ENCODE assay signal across 1 cellular context in the genomic region with DNA sequence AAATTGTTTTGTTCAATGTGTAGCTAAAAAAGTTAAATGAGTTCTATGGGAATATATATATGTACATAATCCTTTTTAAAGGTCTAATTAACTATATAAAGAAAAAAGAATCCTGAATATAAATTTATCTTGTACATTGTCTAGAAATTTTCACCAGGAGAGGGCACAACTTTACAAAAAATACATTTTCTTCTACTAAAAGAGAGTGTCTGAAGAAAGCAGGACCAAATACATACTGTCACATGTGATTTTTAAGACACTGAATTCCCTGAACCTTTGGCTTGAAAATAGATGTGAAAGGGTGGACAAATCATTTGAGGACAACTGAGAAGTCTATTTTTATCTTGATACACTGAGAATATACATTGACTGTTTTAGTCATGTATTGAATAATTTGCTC.
TF ChIP-seq lines count a peak whose summit lies in the region.

No MANE protein-coding gene starts in this region.

TF ChIP-seq in WTC11, 78 proteins besides CTCF, POLR2A, EP300 and RAD21 (continued from another document):
- no peak for TF ChIP-seq ELF4 (CRISPR knock-in tag; IDR thresholded peaks at IDR 0.05; ENCODE audit: low read depth)
- TF ChIP-seq, protein P1, sequence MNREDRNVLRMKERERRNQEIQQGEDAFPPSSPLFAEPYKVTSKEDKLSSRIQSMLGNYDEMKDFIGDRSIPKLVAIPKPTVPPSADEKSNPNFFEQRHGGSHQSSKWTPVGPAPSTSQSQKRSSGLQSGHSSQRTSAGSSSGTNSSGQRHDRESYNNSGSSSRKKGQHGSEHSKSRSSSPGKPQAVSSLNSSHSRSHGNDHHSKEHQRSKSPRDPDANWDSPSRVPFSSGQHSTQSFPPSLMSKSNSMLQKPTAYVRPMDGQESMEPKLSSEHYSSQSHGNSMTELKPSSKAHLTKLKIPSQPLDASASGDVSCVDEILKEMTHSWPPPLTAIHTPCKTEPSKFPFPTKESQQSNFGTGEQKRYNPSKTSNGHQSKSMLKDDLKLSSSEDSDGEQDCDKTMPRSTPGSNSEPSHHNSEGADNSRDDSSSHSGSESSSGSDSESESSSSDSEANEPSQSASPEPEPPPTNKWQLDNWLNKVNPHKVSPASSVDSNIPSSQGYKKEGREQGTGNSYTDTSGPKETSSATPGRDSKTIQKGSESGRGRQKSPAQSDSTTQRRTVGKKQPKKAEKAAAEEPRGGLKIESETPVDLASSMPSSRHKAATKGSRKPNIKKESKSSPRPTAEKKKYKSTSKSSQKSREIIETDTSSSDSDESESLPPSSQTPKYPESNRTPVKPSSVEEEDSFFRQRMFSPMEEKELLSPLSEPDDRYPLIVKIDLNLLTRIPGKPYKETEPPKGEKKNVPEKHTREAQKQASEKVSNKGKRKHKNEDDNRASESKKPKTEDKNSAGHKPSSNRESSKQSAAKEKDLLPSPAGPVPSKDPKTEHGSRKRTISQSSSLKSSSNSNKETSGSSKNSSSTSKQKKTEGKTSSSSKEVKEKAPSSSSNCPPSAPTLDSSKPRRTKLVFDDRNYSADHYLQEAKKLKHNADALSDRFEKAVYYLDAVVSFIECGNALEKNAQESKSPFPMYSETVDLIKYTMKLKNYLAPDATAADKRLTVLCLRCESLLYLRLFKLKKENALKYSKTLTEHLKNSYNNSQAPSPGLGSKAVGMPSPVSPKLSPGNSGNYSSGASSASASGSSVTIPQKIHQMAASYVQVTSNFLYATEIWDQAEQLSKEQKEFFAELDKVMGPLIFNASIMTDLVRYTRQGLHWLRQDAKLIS (CRISPR knock-in tag; IDR thresholded peaks at IDR 0.05; ENCODE audit: borderline replicate concordance), result no peak
- no peak for TF ChIP-seq ZNF416 (CRISPR knock-in tag; IDR thresholded peaks at IDR 0.05)
- TF ChIP-seq MXD4 (CRISPR knock-in tag; IDR thresholded peaks at IDR 0.05; ENCODE audit: borderline replicate concordance), result no peak
- TF ChIP-seq, protein P2, sequence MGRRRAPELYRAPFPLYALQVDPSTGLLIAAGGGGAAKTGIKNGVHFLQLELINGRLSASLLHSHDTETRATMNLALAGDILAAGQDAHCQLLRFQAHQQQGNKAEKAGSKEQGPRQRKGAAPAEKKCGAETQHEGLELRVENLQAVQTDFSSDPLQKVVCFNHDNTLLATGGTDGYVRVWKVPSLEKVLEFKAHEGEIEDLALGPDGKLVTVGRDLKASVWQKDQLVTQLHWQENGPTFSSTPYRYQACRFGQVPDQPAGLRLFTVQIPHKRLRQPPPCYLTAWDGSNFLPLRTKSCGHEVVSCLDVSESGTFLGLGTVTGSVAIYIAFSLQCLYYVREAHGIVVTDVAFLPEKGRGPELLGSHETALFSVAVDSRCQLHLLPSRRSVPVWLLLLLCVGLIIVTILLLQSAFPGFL (CRISPR knock-in tag; IDR thresholded peaks at IDR 0.05; ENCODE audit: borderline replicate concordance), result no peak
- no peak for TF ChIP-seq SP1 (CRISPR knock-in tag; conservative IDR thresholded peaks at IDR 0.05)
- TF ChIP-seq NR2C2 (CRISPR knock-in tag; IDR thresholded peaks at IDR 0.05), result no peak
- TF ChIP-seq, protein P3, sequence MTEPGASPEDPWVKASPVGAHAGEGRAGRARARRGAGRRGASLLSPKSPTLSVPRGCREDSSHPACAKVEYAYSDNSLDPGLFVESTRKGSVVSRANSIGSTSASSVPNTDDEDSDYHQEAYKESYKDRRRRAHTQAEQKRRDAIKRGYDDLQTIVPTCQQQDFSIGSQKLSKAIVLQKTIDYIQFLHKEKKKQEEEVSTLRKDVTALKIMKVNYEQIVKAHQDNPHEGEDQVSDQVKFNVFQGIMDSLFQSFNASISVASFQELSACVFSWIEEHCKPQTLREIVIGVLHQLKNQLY (CRISPR knock-in tag; IDR thresholded peaks at IDR 0.05), result no peak
- TF ChIP-seq NR3C1 (CRISPR knock-in tag; conservative IDR thresholded peaks at IDR 0.05; ENCODE audit: low read depth), result no peak
- no peak for TF ChIP-seq SOX15 (CRISPR knock-in tag; IDR thresholded peaks at IDR 0.05)
- no peak for TF ChIP-seq CREB1 (CRISPR knock-in tag; IDR thresholded peaks at IDR 0.05)
TF ChIP-seq in WTC11: peak in this region for 0.
